In the genomic region with DNA sequence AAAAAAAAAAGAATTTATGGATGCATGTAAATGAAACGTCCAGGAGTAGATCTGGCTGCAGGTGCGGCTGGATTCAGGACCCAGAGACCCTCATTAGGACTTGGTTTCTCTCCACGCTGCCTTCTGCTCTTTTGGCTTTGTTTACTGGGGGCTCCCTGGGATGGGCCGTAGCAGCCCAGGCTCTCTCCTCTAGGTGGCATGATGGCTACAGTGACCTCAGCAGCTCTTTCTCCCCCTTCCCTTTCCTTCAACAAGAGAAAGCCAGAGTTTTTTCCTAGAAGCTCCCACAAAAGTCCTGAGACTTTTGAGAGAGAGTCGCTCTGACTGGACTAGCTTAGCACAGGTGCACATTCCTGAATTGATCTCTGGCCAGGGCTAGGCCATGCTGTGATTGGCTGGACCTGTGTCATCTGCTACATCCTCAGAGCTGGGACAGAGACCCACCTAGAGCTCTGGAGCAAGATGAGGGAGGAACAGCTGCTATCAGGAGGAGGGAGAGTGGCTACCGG, we compare ENCODE assay signal across 1 cellular context.
TF ChIP-seq lines count a peak whose summit lies in the region.

No MANE protein-coding gene starts in this region.

TF ChIP-seq in H1, 55 proteins besides CTCF, POLR2A, EP300 and RAD21 (continued from another document):
- no peak for TF ChIP-seq SIRT6 (IDR thresholded peaks at IDR 0.05; ENCODE audit: low read length)
- no peak for TF ChIP-seq BACH1 (IDR thresholded peaks at IDR 0.05; ENCODE audit: low read length)
- no peak for TF ChIP-seq CEBPB (IDR thresholded peaks at IDR 0.05; ENCODE audit: low read depth, low read length)
- TF ChIP-seq CBX5 (IDR thresholded peaks at IDR 0.05; ENCODE audit: low read depth, low read length): no peak
- TF ChIP-seq SAP30 (IDR thresholded peaks at IDR 0.05; ENCODE audit: insufficient read depth, insufficient replicate concordance, low read length): no peak
- no peak for TF ChIP-seq MAFK (IDR thresholded peaks at IDR 0.05; ENCODE audit: low read depth, low read length)
- TF ChIP-seq KDM4A (IDR thresholded peaks at IDR 0.05; ENCODE audit: low read depth, low read length, severe bottlenecking): no peak
- no peak for TF ChIP-seq BCL11A (IDR thresholded peaks at IDR 0.05; ENCODE audit: low read depth in 2 of 2, low read length in 2 of 2)
